In genomic region chr19:11263726-11264125, GRCh38 we compare ENCODE assay signal across 23 cellular contexts. TPM values are rescaled to one million over a fixed set of nuclear protein-coding genes. Genes with fewer than 3 reads are reported as not detected.
DNase-seq lines count a peak whose midpoint lies in the region; ATAC-seq and TF ChIP-seq lines count a peak whose summit lies in the region.
"Had no signal": no experiment of that assay in that cellular context is flagged by ENCODE, and none has a peak within 500 bp of the region (broad histone marks: within the 10 kb centered on the region; RNA-seq: fewer than 3 reads in every experiment).

No MANE protein-coding gene starts in this region.

- no peak for TF ChIP-seq CTCF in left ventricle myocardium inferior (IDR thresholded peaks at IDR 0.05; ENCODE audit: borderline replicate concordance)
- TF ChIP-seq CTCF in nephron (IDR thresholded peaks at IDR 0.05; ENCODE audit: unreplicated experiment in 3 of 3) = no peak
- TF ChIP-seq CTCF in upper lobe of left lung (IDR thresholded peaks at IDR 0.05) = no peak
- no peak for TF ChIP-seq CTCF in foreskin keratinocyte (conservative IDR thresholded peaks at IDR 0.05)

- H3K27me3 ChIP-seq in left ventricle myocardium inferior (ENCODE audit: low read depth) = no peaks in the 10 kb centered on the region
- no peaks in the 10 kb centered on the region for H3K27me3 ChIP-seq in upper lobe of left lung
- H3K27me3 ChIP-seq in foreskin keratinocyte = no peaks in the 10 kb centered on the region

- H3K4me3 ChIP-seq in left ventricle myocardium inferior (no peak overlapping the region), upper lobe of left lung (no peak overlapping the region)
- H3K4me3 ChIP-seq: smooth muscle cell had no signal

- H3K27ac ChIP-seq in left ventricle myocardium inferior (replicated peaks) = peak overlapping the region; percentile 96
- H3K27ac ChIP-seq in upper lobe of left lung = peak overlapping the region; percentile 56 to 98 (median 85)
- H3K27ac ChIP-seq in foreskin keratinocyte = no peak overlapping the region

- H3K27me3 Mint-ChIP-seq in T-helper 17 cell = peaks cover 59% of the 10 kb centered on the region
- H3K27me3 Mint-ChIP-seq in nephron (ENCODE audit: low read depth) = peaks cover 10% of the 10 kb centered on the region

- no peak for TF ChIP-seq POLR2A in upper lobe of left lung (IDR thresholded peaks at IDR 0.05)

- H3K4me3 Mint-ChIP-seq in T-helper 17 cell = peak overlapping the region; percentile 25
- peak overlapping the region; percentile 76 to 83 (median 83) for H3K4me3 Mint-ChIP-seq in nephron

- WGBS in upper lobe of left lung, 2 donors = 96 to 97% methylated on average over 6 of the region's 6 CpGs

- H3K9me3 ChIP-seq in left ventricle myocardium inferior (replicated peaks) (no peaks in the 10 kb centered on the region), T-helper 17 cell (ENCODE audit: control insufficient read depth, low read length, poor library complexity, severe bottlenecking) (no peaks in the 10 kb centered on the region), upper lobe of left lung (no peaks in the 10 kb centered on the region)

- peaks cover 4% of the 10 kb centered on the region for H3K4me1 Mint-ChIP-seq in T-helper 17 cell
- peaks cover 3% of the 10 kb centered on the region for H3K4me1 Mint-ChIP-seq in nephron

- H3K27ac Mint-ChIP-seq in T-helper 17 cell (no peak overlapping the region), nephron (peak overlapping the region in 1 of 3 experiments; percentile 27)
- H3K27ac Mint-ChIP-seq: activated B cell treated with CpG ODN at 0.5 μM for 24 hours had no signal

- TF ChIP-seq EP300 in upper lobe of left lung (IDR thresholded peaks at IDR 0.05) = no peak

- no peaks in the 10 kb centered on the region for H3K9me3 Mint-ChIP-seq in nephron
- H3K9me3 Mint-ChIP-seq: activated B cell treated with CpG ODN at 0.5 μM for 24 hours had no signal

- peaks cover 5% of the 10 kb centered on the region for H3K36me3 Mint-ChIP-seq in T-helper 17 cell (ENCODE audit: low read depth)
- no peaks in the 10 kb centered on the region for H3K36me3 Mint-ChIP-seq in nephron (ENCODE audit: low read depth)

- intact Hi-C loops in left ventricle myocardium inferior (cut with micrococcal nuclease) (no loop called here), Right ventricle myocardium superior (cut with DNase I) (no loop called here)

- DNase-seq in left ventricle myocardium inferior = no peak
- no peak for DNase-seq in Right ventricle myocardium superior
- no peak for DNase-seq in T-helper 17 cell
- DNase-seq in upper lobe of left lung = no peak
- DNase-seq in foreskin keratinocyte = no peak
- DNase-seq in SKM-1 (lab: John Stamatoyannopoulos, UW; ENCODE audit: unreplicated experiment) = no peak
- no peak for DNase-seq in CD1c-positive myeloid dendritic cell (ENCODE audit: extremely low spot score)
- DNase-seq: activated B cell treated with CpG ODN at 0.5 μM for 24 hours; foreskin fibroblast; NCI-H1105 treated with DMSO at 0.1 percent for 48 hours; NCI-H2107; NCI-H524 treated with DMSO at 0.1 percent for 48 hours; stimulated activated CD4-positive, alpha-beta T cell treated with anti-CD3 and anti-CD28 coated beads, Interleukin-4, amount 100 ng/mL, for 1 hour had no signal

- H3K36me3 ChIP-seq in left ventricle myocardium inferior (no peaks in the 10 kb centered on the region), upper lobe of left lung (no peaks in the 10 kb centered on the region)

- H3K4me1 ChIP-seq in left ventricle myocardium inferior = peaks cover 58% of the 10 kb centered on the region
- peaks cover 36 to 59% (median 48%) of the 10 kb centered on the region in 4 donors for H3K4me1 ChIP-seq in upper lobe of left lung
- H3K4me1 ChIP-seq in foreskin keratinocyte = peaks cover 9% of the 10 kb centered on the region

- ATAC-seq in Right ventricle myocardium superior (ENCODE audit: poor library complexity) (no peak), T-helper 17 cell (no peak), upper lobe of left lung (ENCODE audit: low FRiP score in 2 of 2) (no peak), foreskin keratinocyte (no peak)

RNA-seq across cellular contexts. Expression of gene DOCK6, which starts 1.4 kb away (rescaled TPM):
- 43.2 TPM for total RNA-seq in left ventricle myocardium inferior
- total RNA-seq in Right ventricle myocardium superior = 32.0 TPM
- 1 to 10 TPM in 1 of 2 donors, under 1 TPM in 1; 0.62 to 6.1 TPM for total RNA-seq in T-helper 17 cell
- total RNA-seq in upper lobe of left lung = 100 to 1,000 TPM in 3 of 6 donors, 10 to 100 TPM in 3; 34.5 to 203 (median 116) TPM
- 17.7 and 30.9 TPM in 2 replicates for total RNA-seq in foreskin keratinocyte
- polyA plus RNA-seq in foreskin keratinocyte = 14.4 and 21.2 TPM in 2 replicates

RNA-seq across cellular contexts. Expression of gene ANGPTL8, which starts 24.3 kb away (rescaled TPM):
- total RNA-seq in left ventricle myocardium inferior (not detected), Right ventricle myocardium superior (0.40 TPM), T-helper 17 cell (not detected), upper lobe of left lung (1 to 10 TPM in 1 of 6 donors, not detected in 5; 5.2 TPM), foreskin keratinocyte (not detected in 2 replicates)
- not detected in 2 replicates for polyA plus RNA-seq in foreskin keratinocyte
- total RNA-seq: activated B cell treated with CpG ODN at 0.5 μM for 24 hours; bronchial epithelial cell; HT1080; LHCN-M2; T-helper 1 cell treated with Interleukin-12 subunit alpha and Interleukin-12 subunit beta and Interleukin-4 antibody, amounts not matched to agents 30 ng/mL and 1 ng/mL, for 36 hours had no signal
- polyA plus RNA-seq: AG04450 had no signal

RNA-seq across cellular contexts. Expression of gene TSPAN16, which starts 32.2 kb away (rescaled TPM):
- total RNA-seq in left ventricle myocardium inferior = not detected
- total RNA-seq in Right ventricle myocardium superior = not detected
- total RNA-seq in T-helper 17 cell = not detected
- not detected for total RNA-seq in upper lobe of left lung
- not detected in 2 replicates for total RNA-seq in foreskin keratinocyte
- polyA plus RNA-seq in foreskin keratinocyte = not detected in 2 replicates
- total RNA-seq: activated B cell treated with CpG ODN at 0.5 μM for 24 hours; bronchial epithelial cell; HT1080; LHCN-M2; mesenteric fat pad; smooth muscle cell; subcutaneous adipose tissue; T-helper 1 cell treated with Interleukin-12 subunit alpha and Interleukin-12 subunit beta and Interleukin-4 antibody, amounts not matched to agents 30 ng/mL and 1 ng/mL, for 36 hours had no signal
- polyA plus RNA-seq: adipose tissue, AG04450, smooth muscle cell had no signal
